Comparison of ENCODE assay signal across 25 cellular contexts in the genomic region with DNA sequence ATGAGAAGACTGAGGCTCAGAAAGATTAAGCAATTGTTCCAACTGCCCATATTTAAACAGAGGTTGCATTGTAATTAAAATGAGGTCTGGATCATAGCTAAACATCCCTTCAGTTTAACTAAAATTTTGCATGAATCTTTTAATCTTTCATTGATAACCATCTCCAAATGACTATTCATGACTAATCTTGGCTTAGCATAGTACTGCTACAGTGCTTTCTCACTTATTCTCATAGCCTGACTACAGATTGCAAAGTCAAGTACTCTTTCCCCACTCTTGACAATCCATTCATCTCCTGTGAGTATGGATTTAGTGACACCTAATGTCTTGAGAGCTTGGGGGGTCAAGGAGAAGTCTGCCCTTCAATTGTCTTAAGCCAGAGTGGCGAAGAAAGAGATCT.
A peak's percentile ranks its signal among the peaks of the same experiment; 100 is the strongest.
DNase-seq lines count a peak whose midpoint lies in the region; ATAC-seq and TF ChIP-seq lines count a peak whose summit lies in the region.
"Had no signal": no experiment of that assay in that cellular context is flagged by ENCODE, and none has a peak within 500 bp of the region (broad histone marks: within the 10 kb centered on the region; RNA-seq: fewer than 3 reads in every experiment).

No MANE protein-coding gene starts in this region.

- no peak overlapping the region for H3K4me2 ChIP-seq in neuronal stem cell (ENCODE audit: insufficient read depth, low read length, poor library complexity, severe bottlenecking)

- intact Hi-C loops in heart right ventricle (cut with DNase I): loop anchor here (2.0 to 10.0 kb wide), 14 partner anchors 132 to 1088 kb away; no protein-coding TSS in a partner anchor

- no peak overlapping the region for H3K4me3 ChIP-seq in BJ (ENCODE audit: low read depth, low read length)
- no peak overlapping the region for H3K4me3 ChIP-seq in astrocyte of the spinal cord (ENCODE audit: low read depth, low read length)
- no peak overlapping the region for H3K4me3 ChIP-seq in neuronal stem cell (ENCODE audit: low read length in 2 of 2)
- no peak overlapping the region for H3K4me3 ChIP-seq in heart right ventricle
- H3K4me3 ChIP-seq: body of pancreas, gastroesophageal sphincter had no signal

- DNase-seq in BJ (ENCODE audit: low read depth): peak; percentile 42
- peak; percentile 78 for DNase-seq in M059J (ENCODE audit: low read depth)
- DNase-seq in astrocyte of the spinal cord (ENCODE audit: low read depth, low spot score): peak; percentile 4
- no peak for DNase-seq in neuronal stem cell (ENCODE audit: low spot score)
- no peak for DNase-seq in anterior cingulate cortex (lab: John Stamatoyannopoulos, UW)
- DNase-seq in heart right ventricle: no peak
- no peak for DNase-seq in HT-29 (ENCODE audit: low spot score)
- DNase-seq: activated B cell treated with CpG ODN at 0.5 μM for 24 hours; activated CD4-positive, alpha-beta memory T cell treated with anti-CD3 and anti-CD28 coated beads, Interleukin-2, amount 10 ng/mL, durations not matched to agents 7 days and 5 days; activated effector memory CD4-positive, alpha-beta T cell treated with Interleukin-2 at 50 U/mL for 16 hours; activated naive CD8-positive, alpha-beta T cell treated with anti-CD3 and anti-CD28 coated beads for 36 hours; activated T-cell treated with anti-CD3 and anti-CD28 coated beads for 4 hours; body of pancreas; CD4-positive, alpha-beta T cell; effector CD4-positive, alpha-beta T cell; KBM-7; MV-4-11; NCI-H1694; right cardiac atrium; stimulated activated CD4-positive, alpha-beta T cell treated with anti-CD3 and anti-CD28 coated beads, Interleukin-4, amount 100 ng/mL, for 4 hours; stimulated activated naive CD4-positive, alpha-beta T cell; T-helper 9 cell had no signal

- POLR2A ChIA-PET in BJ (lab: Charles Lee): no interaction called here

- peak overlapping the region; percentile 26 for H2AFZ ChIP-seq in neuronal stem cell (ENCODE audit: low read length)
- H2AFZ ChIP-seq: parathyroid adenoma had no signal

- no peak overlapping the region for H3K14ac ChIP-seq in neuronal stem cell (ENCODE audit: low read length)

- H3K27ac ChIP-seq in neuronal stem cell (replicated peaks; ENCODE audit: low read length) (no peak overlapping the region), heart right ventricle (no peak overlapping the region)
- H3K27ac ChIP-seq: body of pancreas, gastroesophageal sphincter, parathyroid adenoma had no signal

- no peak overlapping the region for H2BK5ac ChIP-seq in neuronal stem cell (ENCODE audit: low read length)

- H3K9me3 ChIP-seq in neuronal stem cell (replicated peaks in 1 of 2; ENCODE audit: control insufficient read depth in 2 of 2, insufficient read depth in 1 of 2, low read depth in 1 of 2, low read length in 2 of 2): no peaks in the 10 kb centered on the region
- H3K9me3 ChIP-seq in heart right ventricle: peaks cover 0 to 25% (median 0%) of the 10 kb centered on the region in 11 donors
- H3K9me3 ChIP-seq: body of pancreas had no signal

- CTCF ChIA-PET in BJ (lab: Yijun Ruan, JAX): interaction anchor here (0.9 to 4.0 kb wide), 9 partner anchors 10 to 1082 kb away, joined by 3 to 43 read pairs (median 9); no protein-coding TSS in a partner anchor

- in situ Hi-C loops in astrocyte of the spinal cord (cut with HindIII; ENCODE audit: low sequenced_read_pairs): no loop called here

- no peak for ATAC-seq in GM19452 (IDR thresholded peaks at IDR 0.05; ENCODE audit: unreplicated experiment)
- ATAC-seq in heart right ventricle: no peak
- ATAC-seq: body of pancreas, gastroesophageal sphincter had no signal

- no peaks in the 10 kb centered on the region for H3K79me1 ChIP-seq in neuronal stem cell (ENCODE audit: low read depth, low read length)

- no peak overlapping the region for H4K91ac ChIP-seq in neuronal stem cell (ENCODE audit: low read depth, low read length, poor library complexity)

- no peak overlapping the region for H3K4ac ChIP-seq in neuronal stem cell (ENCODE audit: low read length)

- no peak for TF ChIP-seq CTCF in BJ (IDR thresholded peaks at IDR 0.05; ENCODE audit: insufficient read depth, low read depth, low read length)
- TF ChIP-seq CTCF in astrocyte of the spinal cord (IDR thresholded peaks at IDR 0.05; ENCODE audit: low read depth, low read length): no peak
- no peak for TF ChIP-seq CTCF in heart right ventricle (IDR thresholded peaks at IDR 0.05)

- no peak overlapping the region for H2BK15ac ChIP-seq in neuronal stem cell (ENCODE audit: low read length)

- WGBS in neuronal stem cell (ENCODE audit: extremely low coverage in 2 of 2, insufficient read length in 2 of 2, insufficient replicate concordance in 1 of 2), 2 donors: no CpG with 5 or more reads among the region's 1 CpG
- 96 to 97% methylated on average over 1 of the region's 1 CpG for WGBS in heart right ventricle, 2 donors

- H2BK120ac ChIP-seq in neuronal stem cell (ENCODE audit: low read depth, low read length): no peak overlapping the region

- no peak overlapping the region for H2AK5ac ChIP-seq in neuronal stem cell (ENCODE audit: low read depth, low read length)

- no peak overlapping the region for H3K18ac ChIP-seq in neuronal stem cell (ENCODE audit: low read length)

- H4K8ac ChIP-seq in neuronal stem cell (ENCODE audit: low read depth, low read length): no peak overlapping the region

- H3K36me3 ChIP-seq in BJ (ENCODE audit: control insufficient read depth, insufficient read depth, low read length) (no peaks in the 10 kb centered on the region), neuronal stem cell (replicated peaks in 1 of 2; ENCODE audit: control insufficient read depth in 2 of 2, insufficient read depth in 2 of 2, low read length in 2 of 2) (peaks cover 0 to 3% of the 10 kb centered on the region in 2 donors), heart right ventricle (no peaks in the 10 kb centered on the region)
- H3K36me3 ChIP-seq: gastroesophageal sphincter had no signal

- H3K4me1 ChIP-seq in neuronal stem cell (ENCODE audit: control insufficient read depth in 2 of 2, insufficient read depth in 1 of 2, low read depth in 1 of 2, low read length in 2 of 2) (no peaks in the 10 kb centered on the region), heart right ventricle (peaks cover 0 to 11% (median 5%) of the 10 kb centered on the region in 9 donors)
- H3K4me1 ChIP-seq: body of pancreas, parathyroid adenoma had no signal

- no peak overlapping the region for H3K9ac ChIP-seq in neuronal stem cell (ENCODE audit: low read depth, low read length, poor library complexity)
- H3K9ac ChIP-seq: parathyroid adenoma had no signal

- H3K23ac ChIP-seq in neuronal stem cell (ENCODE audit: low read depth, low read length, poor library complexity): no peak overlapping the region

- H2BK12ac ChIP-seq in neuronal stem cell (ENCODE audit: low read length): no peak overlapping the region

- H3K27me3 ChIP-seq in BJ (ENCODE audit: control insufficient read depth, insufficient read depth, low read length): no peaks in the 10 kb centered on the region
- no peaks in the 10 kb centered on the region for H3K27me3 ChIP-seq in neuronal stem cell (ENCODE audit: control insufficient read depth in 3 of 3, insufficient read depth in 3 of 3, low read depth in 1 of 3, low read length in 3 of 3)
- no peaks in the 10 kb centered on the region for H3K27me3 ChIP-seq in heart right ventricle
- H3K27me3 ChIP-seq: body of pancreas, gastroesophageal sphincter had no signal

Comparison
In these comparisons a context has a peak if more than half of its experiments do, and no peak if none do; other contexts are left out.
1. DNase-seq: peak in BJ (single experiment), M059J (single experiment) and astrocyte of the spinal cord (single experiment); none in neuronal stem cell (single experiment), anterior cingulate cortex (0 of 58), heart right ventricle (0 of 2) and HT-29 (single experiment).